ENCODE assay signal across 16 cellular contexts in genomic region chr13:111211789-111212516, GRCh38.
A peak's percentile ranks its signal among the peaks of the same experiment; 100 is the strongest.
DNase-seq lines count a peak whose midpoint lies in the region; ATAC-seq, FAIRE-seq and TF ChIP-seq lines count a peak whose summit lies in the region.
"Had no signal": no experiment of that assay in that cellular context is flagged by ENCODE, and none has a peak within 500 bp of the region (broad histone marks: within the 10 kb centered on the region; RNA-seq: fewer than 3 reads in every experiment).

No MANE protein-coding gene starts in this region.

- H3K4me3 Mint-ChIP-seq in endodermal cell: no peak overlapping the region
- no peak overlapping the region for H3K4me3 Mint-ChIP-seq in nephron

- peaks cover 21% of the 10 kb centered on the region; the same call in 1 of the 2 replicates for H4K20me1 ChIP-seq in HepG2 (ENCODE audit: insufficient read depth, low read length)

- no peak overlapping the region for H3K27ac ChIP-seq in HepG2 (ENCODE audit: extremely low read length, insufficient read depth, low read length)
- H3K27ac ChIP-seq in right lobe of liver: no peak overlapping the region
- H3K27ac ChIP-seq in endodermal cell (ENCODE audit: low read depth, low read length): peak overlapping the region; percentile 92
- H3K27ac ChIP-seq in vagina: peak overlapping the region; percentile 5
- no peak overlapping the region for H3K27ac ChIP-seq in RWPE1
- H3K27ac ChIP-seq: A549, body of pancreas had no signal

- DNase-seq in HepG2 (ENCODE audit: low spot score) (no peak), right lobe of liver (no peak), endodermal cell (peak; percentile 75), vagina (ENCODE audit: extremely low spot score in 2 of 2) (no peak), RWPE1 (ENCODE audit: low spot score) (no peak), anterior cingulate cortex (lab: John Stamatoyannopoulos, UW) (no peak), GM03348 (ENCODE audit: low spot score) (no peak)
- DNase-seq: activated CD4-positive, CD25-positive, alpha-beta regulatory T cell; body of pancreas; DMS 273 treated with DMSO at 0.1 percent for 48 hours; erythroblast; GM23248; NCI-H1930; uterus had no signal

- H3K4me1 Mint-ChIP-seq in endodermal cell (peaks cover 40% of the 10 kb centered on the region), nephron (peaks cover 68% of the 10 kb centered on the region)

- TF ChIP-seq RAD21 in HepG2 (CRISPR knock-in tag; IDR thresholded peaks at IDR 0.05): no peak

- no peaks in the 10 kb centered on the region for H3K4me1 ChIP-seq in HepG2 (ENCODE audit: insufficient read depth, low read length)
- H3K4me1 ChIP-seq in right lobe of liver: peaks cover 0 to 16% (median 5%) of the 10 kb centered on the region in 4 donors
- peaks cover 2% of the 10 kb centered on the region for H3K4me1 ChIP-seq in endodermal cell (ENCODE audit: control insufficient read depth, insufficient read depth, low read length)
- peaks cover 64% of the 10 kb centered on the region for H3K4me1 ChIP-seq in vagina
- H3K4me1 ChIP-seq: uterus had no signal

- peak overlapping the region; percentile 60 for H3K27ac Mint-ChIP-seq in endodermal cell
- peak overlapping the region; percentile 55 to 83 (median 75) for H3K27ac Mint-ChIP-seq in nephron

- TF ChIP-seq CTCF in HepG2 (CRISPR knock-in tag; IDR thresholded peaks at IDR 0.05) (no peak), right lobe of liver (IDR thresholded peaks at IDR 0.05) (no peak), endodermal cell (conservative IDR thresholded peaks at IDR 0.05) (no peak), nephron (IDR thresholded peaks at IDR 0.05; ENCODE audit: unreplicated experiment in 3 of 3) (no peak), vagina (IDR thresholded peaks at IDR 0.05) (no peak), RWPE1 (conservative IDR thresholded peaks at IDR 0.05; ENCODE audit: low read depth) (no peak)

- intact Hi-C loops in HepG2 (cut with micrococcal nuclease; ENCODE audit: unreplicated experiment) (loop anchor here (10.0 kb wide), 1 partner anchor 267 kb away; no protein-coding TSS in a partner anchor), right lobe of liver (cut with DNase I) (loop anchor here in 1 of 2 donors (10.0 kb wide), 1 partner anchor 47 kb away; no protein-coding TSS in a partner anchor), vagina (cut with DNase I) (loop anchor here (10.0 kb wide), 1 partner anchor 147 kb away; no protein-coding TSS in a partner anchor)

- H3K36me3 ChIP-seq in HepG2 (replicated peaks in 1 of 2; ENCODE audit: control insufficient read depth in 1 of 2, insufficient read depth in 2 of 2, low read length in 2 of 2) (peaks cover 2 to 10% of the 10 kb centered on the region in 2 experiments; a peak in 4 of 5 replicates), right lobe of liver (no peaks in the 10 kb centered on the region), endodermal cell (ENCODE audit: control insufficient read depth, insufficient read depth, low read length) (no peaks in the 10 kb centered on the region), vagina (no peaks in the 10 kb centered on the region)
- H3K36me3 ChIP-seq: uterus had no signal

- CTCF ChIA-PET in HepG2 (lab: Yijun Ruan, JAX; ENCODE audit: low intra/inter-chr PET ratio, low total read pairs): no interaction called here
- CTCF ChIA-PET in RWPE1 (lab: Yijun Ruan, JAX): interaction anchor here (0.5 kb wide), 1 partner anchor 9 kb away, joined by 3 read pairs; no protein-coding TSS in a partner anchor

- peaks cover 53% of the 10 kb centered on the region for H3K79me2 ChIP-seq in HepG2 (ENCODE audit: insufficient read depth, low read length)

- no peaks in the 10 kb centered on the region for H3K9me3 Mint-ChIP-seq in endodermal cell
- no peaks in the 10 kb centered on the region for H3K9me3 Mint-ChIP-seq in nephron

- no peak for TF ChIP-seq POLR2A in HepG2 (IDR thresholded peaks at IDR 0.05; ENCODE audit: insufficient read depth in 1 of 2, low read depth in 2 of 2, low read length in 2 of 2)
- TF ChIP-seq POLR2A in right lobe of liver (IDR thresholded peaks at IDR 0.05): no peak
- TF ChIP-seq POLR2A in vagina (IDR thresholded peaks at IDR 0.05): no peak

- no peak overlapping the region for H2AFZ ChIP-seq in HepG2 (ENCODE audit: low read length)
- H2AFZ ChIP-seq: GM23248 had no signal

- 96% methylated on average over 13 of the region's 13 CpGs for WGBS in HepG2 (ENCODE audit: low lambda C conversion rate)
- WGBS in right lobe of liver (ENCODE audit: insufficient coverage, low coverage, low lambda C conversion rate, missing lambda C conversion rate): 82% methylated on average over 13 of the region's 13 CpGs
- 54 to 62% methylated on average over 8 to 13 of the region's 13 CpGs for WGBS in endodermal cell (ENCODE audit: insufficient coverage in 1 of 2, insufficient read length in 1 of 2), 2 experiments

- POLR2A ChIA-PET in HepG2 (lab: Yijun Ruan, JAX) (no interaction called here), RWPE1 (lab: Yijun Ruan, JAX; ENCODE audit: low non-redundant PET) (no interaction called here)

- ATAC-seq in HepG2 (no peak), right lobe of liver (no peak)
- ATAC-seq: A549, body of pancreas had no signal

- TF ChIP-seq EP300 in HepG2 (IDR thresholded peaks at IDR 0.05; ENCODE audit: low read depth in 2 of 2, low read length in 2 of 2): no peak
- no peak for TF ChIP-seq EP300 in HepG2 (CRISPR knock-in tag; IDR thresholded peaks at IDR 0.05; ENCODE audit: borderline replicate concordance)

- no peak for FAIRE-seq in HepG2 (lab: Jason Lieb, UNC)
- FAIRE-seq: A549 had no signal

- H3K27me3 Mint-ChIP-seq in endodermal cell (ENCODE audit: insufficient read depth): no peaks in the 10 kb centered on the region
- H3K27me3 Mint-ChIP-seq in nephron (ENCODE audit: low read depth): no peaks in the 10 kb centered on the region

- H3K9me3 ChIP-seq in HepG2 (ENCODE audit: low read length) (no peaks in the 10 kb centered on the region), right lobe of liver (no peaks in the 10 kb centered on the region), endodermal cell (ENCODE audit: control insufficient read depth, low read length) (no peaks in the 10 kb centered on the region), vagina (no peaks in the 10 kb centered on the region)
- H3K9me3 ChIP-seq: A549, body of pancreas, uterus had no signal

- BruUV-seq in HepG2 (replicated peaks; lab: Mats Ljungman, UMichigan): no TSS peak

- H3K9ac ChIP-seq in HepG2 (ENCODE audit: insufficient read depth, low read depth, low read length) (no peak overlapping the region), endodermal cell (ENCODE audit: extremely low read depth, low read length, poor library complexity, severe bottlenecking) (no peak overlapping the region)

- H3K36me3 Mint-ChIP-seq in endodermal cell (ENCODE audit: low read depth) (no peaks in the 10 kb centered on the region), nephron (ENCODE audit: low read depth) (peaks cover 4% of the 10 kb centered on the region)

- H3K27me3 ChIP-seq in HepG2 (ENCODE audit: control insufficient read depth in 1 of 2, insufficient read depth in 2 of 2, low read length in 2 of 2) (no peaks in the 10 kb centered on the region), right lobe of liver (no peaks in the 10 kb centered on the region), endodermal cell (ENCODE audit: control insufficient read depth, insufficient read depth, low read length, poor library complexity, severe bottlenecking) (no peaks in the 10 kb centered on the region), vagina (no peaks in the 10 kb centered on the region)
- H3K27me3 ChIP-seq: body of pancreas, uterus had no signal

- no peak overlapping the region for H3K4me2 ChIP-seq in HepG2 (ENCODE audit: low read depth, low read length)
- H3K4me2 ChIP-seq: A549 had no signal

- in situ Hi-C loops in HepG2 (cut with HindIII; ENCODE audit: extremely low pct_ligation_motif_present, low pct_unique_long_range_greater_than_20kb): loop anchor here (25.0 kb wide), 1 partner anchor 275 kb away; no protein-coding TSS in a partner anchor

- H3K4me3 ChIP-seq in HepG2 (replicated peaks in 1 of 3; ENCODE audit: insufficient read depth in 1 of 3, low read depth in 2 of 3, low read length in 3 of 3) (no peak overlapping the region), right lobe of liver (no peak overlapping the region), endodermal cell (ENCODE audit: low read length) (peak overlapping the region; percentile 25), vagina (no peak overlapping the region)
- H3K4me3 ChIP-seq: A549, body of pancreas, uterus had no signal

TF ChIP-seq in HepG2, 621 proteins besides CTCF, POLR2A, EP300 and RAD21:
- TF ChIP-seq THAP9 (CRISPR knock-in tag; IDR thresholded peaks at IDR 0.05; ENCODE audit: borderline replicate concordance) (no peak), CEBPB (IDR thresholded peaks at IDR 0.05; ENCODE audit: borderline replicate concordance, low read depth, low read length) (peak; percentile 84)

Comparison
In these comparisons a context has a peak if more than half of its experiments do, and no peak if none do; other contexts are left out.
1. H3K27ac ChIP-seq: peak in endodermal cell (single experiment) and vagina (single experiment); none in HepG2 (single experiment), right lobe of liver (0 of 3) and RWPE1 (single experiment).